In the genomic region with DNA sequence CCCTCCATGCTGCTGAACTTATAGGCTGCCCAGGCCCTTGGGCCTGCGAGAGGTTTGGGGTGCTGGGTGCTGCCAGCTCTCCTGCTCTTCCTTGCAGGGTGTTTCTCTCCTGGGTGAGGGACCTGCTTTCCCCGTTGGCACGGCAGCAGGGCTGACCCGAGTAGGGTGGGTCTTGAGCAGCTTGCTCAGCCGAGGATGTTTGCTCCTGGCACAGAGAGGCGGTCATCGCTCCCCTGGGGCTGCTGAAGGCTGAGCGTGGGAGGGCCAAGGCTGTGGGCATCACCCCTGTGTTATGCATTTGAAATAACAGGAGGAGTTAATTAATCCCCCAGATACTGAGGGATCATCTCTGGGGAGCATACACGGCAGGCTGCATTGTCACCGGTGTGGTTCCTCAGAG, we compare ENCODE assay signal across 22 cellular contexts. TPM values are rescaled to one million over a fixed set of nuclear protein-coding genes. Genes with fewer than 3 reads are reported as not detected.
A peak's percentile ranks its signal among the peaks of the same experiment; 100 is the strongest.
DNase-seq lines count a peak whose midpoint lies in the region; ATAC-seq, FAIRE-seq and TF ChIP-seq lines count a peak whose summit lies in the region.
"Had no signal": no experiment of that assay in that cellular context is flagged by ENCODE, and none has a peak within 500 bp of the region (broad histone marks: within the 10 kb centered on the region; RNA-seq: fewer than 3 reads in every experiment).

No MANE protein-coding gene starts in this region.

- FAIRE-seq in HepG2 (lab: Jason Lieb, UNC) = no peak
- FAIRE-seq: D721Med, G401.6, GM12891, H1 had no signal

- H4K20me1 ChIP-seq in HepG2 (ENCODE audit: insufficient read depth, low read length) (no peaks in the 10 kb centered on the region), hepatocyte (ENCODE audit: insufficient read depth, poor library complexity, severe bottlenecking) (peaks cover 2% of the 10 kb centered on the region)

- no peak for TF ChIP-seq RAD21 in HepG2 (CRISPR knock-in tag; IDR thresholded peaks at IDR 0.05)

- peaks cover 6 to 47% of the 10 kb centered on the region in 2 experiments for H3K36me3 ChIP-seq in HepG2 (replicated peaks in 1 of 2; ENCODE audit: control insufficient read depth in 1 of 2, insufficient read depth in 2 of 2, low read length in 2 of 2)
- H3K36me3 ChIP-seq in right lobe of liver = peaks cover 0 to 9% (median 0%) of the 10 kb centered on the region in 4 donors
- peaks cover 0 to 58% (median 43%) of the 10 kb centered on the region in 4 donors for H3K36me3 ChIP-seq in esophagus muscularis mucosa
- no peaks in the 10 kb centered on the region for H3K36me3 ChIP-seq in hepatocyte (replicated peaks; ENCODE audit: insufficient read depth, low read depth)

- in situ Hi-C loops in HepG2 (cut with HindIII; ENCODE audit: extremely low pct_ligation_motif_present, low pct_unique_long_range_greater_than_20kb) = no loop called here

- 98% methylated on average over 7 of the region's 10 CpGs for WGBS in HepG2 (ENCODE audit: low lambda C conversion rate)
- WGBS in right lobe of liver (ENCODE audit: insufficient coverage, low coverage, low lambda C conversion rate, missing lambda C conversion rate) = 88% methylated on average over 2 of the region's 10 CpGs
- WGBS in esophagus muscularis mucosa = 78% methylated on average over 6 of the region's 10 CpGs
- WGBS in hepatocyte (ENCODE audit: low lambda C conversion rate, missing lambda C conversion rate) = 95% methylated on average over 10 of the region's 10 CpGs

- H3K27ac Mint-ChIP-seq in activated T-helper 17 cell treated with anti-CD3 and anti-CD28 coated beads, Interleukin-2, amount 50 U/mL, for 72 hours = peak overlapping the region; percentile 67
- H3K27ac Mint-ChIP-seq in stimulated activated effector memory CD8-positive, alpha-beta T cell treated with anti-CD3 and anti-CD28 coated beads, Interleukin-12 subunit alpha, Interleukin-12 subunit beta, amount 100 ng/mL, for 72 hours = peak overlapping the region; percentile 46
- H3K27ac Mint-ChIP-seq: HFFc6 had no signal

- BruUV-seq in HepG2 (replicated peaks; lab: Mats Ljungman, UMichigan) = no TSS peak

- TF ChIP-seq EP300 in HepG2 (IDR thresholded peaks at IDR 0.05; ENCODE audit: low read depth in 2 of 2, low read length in 2 of 2) (no peak), HepG2 (CRISPR knock-in tag; IDR thresholded peaks at IDR 0.05; ENCODE audit: borderline replicate concordance) (no peak), esophagus muscularis mucosa (IDR thresholded peaks at IDR 0.05) (no peak)

- H3K36me3 Mint-ChIP-seq in activated T-helper 17 cell treated with anti-CD3 and anti-CD28 coated beads, Interleukin-2, amount 50 U/mL, for 72 hours (ENCODE audit: low read depth) = peaks cover 14% of the 10 kb centered on the region
- no peaks in the 10 kb centered on the region for H3K36me3 Mint-ChIP-seq in stimulated activated effector memory CD8-positive, alpha-beta T cell treated with anti-CD3 and anti-CD28 coated beads, Interleukin-12 subunit alpha, Interleukin-12 subunit beta, amount 100 ng/mL, for 72 hours
- H3K36me3 Mint-ChIP-seq: CD4-positive, alpha-beta memory T cell had no signal

- H2AFZ ChIP-seq in HepG2 (ENCODE audit: low read length) (no peak overlapping the region), hepatocyte (no peak overlapping the region)

- TF ChIP-seq CTCF in HepG2 (CRISPR knock-in tag; IDR thresholded peaks at IDR 0.05) (no peak), right lobe of liver (IDR thresholded peaks at IDR 0.05) (no peak), esophagus muscularis mucosa (IDR thresholded peaks at IDR 0.05) (no peak), hepatocyte (IDR thresholded peaks at IDR 0.05; ENCODE audit: poor library complexity) (no peak)

- intact Hi-C loops in HepG2 (cut with micrococcal nuclease; ENCODE audit: unreplicated experiment) = no loop called here
- intact Hi-C loops in right lobe of liver (cut with DNase I) = no loop called here
- intact Hi-C loops in esophagus muscularis mucosa (cut with DNase I) = no loop called here

- no peak overlapping the region for H3K9ac ChIP-seq in HepG2 (ENCODE audit: insufficient read depth, low read depth, low read length)

- DNase-seq in HepG2 (ENCODE audit: low spot score) = no peak
- DNase-seq in right lobe of liver = no peak
- no peak for DNase-seq in esophagus muscularis mucosa (ENCODE audit: extremely low spot score)
- DNase-seq in stimulated activated effector memory CD8-positive, alpha-beta T cell treated with anti-CD3 and anti-CD28 coated beads, Interleukin-12 subunit alpha, Interleukin-12 subunit beta, amount 100 ng/mL, for 72 hours (ENCODE audit: low spot score in 2 of 2) = no peak
- DNase-seq in hepatocyte (ENCODE audit: low spot score) = no peak
- DNase-seq in NCI-H69 (lab: John Stamatoyannopoulos, UW) = no peak
- no peak for DNase-seq in stimulated activated CD4-positive, alpha-beta T cell treated with anti-CD3 and anti-CD28 coated beads, Interleukin-15, amount 100 ng/mL, for 24 hours
- DNase-seq: 8988T; ACHN; CD4-positive, alpha-beta memory T cell; DMS153; DMS79 treated with DMSO at 0.1 percent for 48 hours; EL; HFFc6; IMR-90 had no signal

- H3K79me2 ChIP-seq in HepG2 (ENCODE audit: insufficient read depth, low read length) (peaks cover 18% of the 10 kb centered on the region), hepatocyte (peaks cover 23% of the 10 kb centered on the region)

- H3K27me3 Mint-ChIP-seq in activated T-helper 17 cell treated with anti-CD3 and anti-CD28 coated beads, Interleukin-2, amount 50 U/mL, for 72 hours = no peaks in the 10 kb centered on the region

- peaks cover 6% of the 10 kb centered on the region for H3K4me1 Mint-ChIP-seq in activated T-helper 17 cell treated with anti-CD3 and anti-CD28 coated beads, Interleukin-2, amount 50 U/mL, for 72 hours
- H3K4me1 Mint-ChIP-seq in stimulated activated effector memory CD8-positive, alpha-beta T cell treated with anti-CD3 and anti-CD28 coated beads, Interleukin-12 subunit alpha, Interleukin-12 subunit beta, amount 100 ng/mL, for 72 hours = peaks cover 18% of the 10 kb centered on the region

- peaks cover 33% of the 10 kb centered on the region for H3K4me1 ChIP-seq in HepG2 (ENCODE audit: insufficient read depth, low read length)
- peaks cover 0 to 28% (median 6%) of the 10 kb centered on the region in 4 donors for H3K4me1 ChIP-seq in right lobe of liver
- peaks cover 24 to 90% (median 74%) of the 10 kb centered on the region in 4 donors for H3K4me1 ChIP-seq in esophagus muscularis mucosa
- no peaks in the 10 kb centered on the region for H3K4me1 ChIP-seq in hepatocyte (ENCODE audit: insufficient read depth)

- no peak overlapping the region for H3K4me2 ChIP-seq in HepG2 (ENCODE audit: low read depth, low read length)
- H3K4me2 ChIP-seq in hepatocyte = no peak overlapping the region

- POLR2A ChIA-PET in HepG2 (lab: Yijun Ruan, JAX) = no interaction called here

- CTCF ChIA-PET in HepG2 (lab: Yijun Ruan, JAX; ENCODE audit: low intra/inter-chr PET ratio, low total read pairs) = no interaction called here

- no peak overlapping the region for H3K4me3 Mint-ChIP-seq in activated T-helper 17 cell treated with anti-CD3 and anti-CD28 coated beads, Interleukin-2, amount 50 U/mL, for 72 hours
- H3K4me3 Mint-ChIP-seq in stimulated activated effector memory CD8-positive, alpha-beta T cell treated with anti-CD3 and anti-CD28 coated beads, Interleukin-12 subunit alpha, Interleukin-12 subunit beta, amount 100 ng/mL, for 72 hours = no peak overlapping the region
- H3K4me3 Mint-ChIP-seq: CD4-positive, alpha-beta memory T cell; HFFc6 had no signal

- H3K9me3 ChIP-seq in HepG2 (ENCODE audit: low read length) (no peaks in the 10 kb centered on the region), right lobe of liver (no peaks in the 10 kb centered on the region), esophagus muscularis mucosa (no peaks in the 10 kb centered on the region), hepatocyte (ENCODE audit: low read depth) (no peaks in the 10 kb centered on the region)
- H3K9me3 ChIP-seq: HAP-1 had no signal

- H3K27me3 ChIP-seq in HepG2 (ENCODE audit: control insufficient read depth in 1 of 2, insufficient read depth in 2 of 2, low read length in 2 of 2) (no peaks in the 10 kb centered on the region), right lobe of liver (no peaks in the 10 kb centered on the region), esophagus muscularis mucosa (no peaks in the 10 kb centered on the region), hepatocyte (no peaks in the 10 kb centered on the region)

- TF ChIP-seq POLR2A in HepG2 (IDR thresholded peaks at IDR 0.05; ENCODE audit: insufficient read depth in 1 of 2, low read depth in 2 of 2, low read length in 2 of 2) (no peak), right lobe of liver (IDR thresholded peaks at IDR 0.05) (no peak), esophagus muscularis mucosa (IDR thresholded peaks at IDR 0.05; ENCODE audit: low read depth) (no peak)

- no peaks in the 10 kb centered on the region for H3K9me2 ChIP-seq in hepatocyte (replicated peaks; ENCODE audit: insufficient read depth)

- H3K9me3 Mint-ChIP-seq in activated T-helper 17 cell treated with anti-CD3 and anti-CD28 coated beads, Interleukin-2, amount 50 U/mL, for 72 hours = no peaks in the 10 kb centered on the region
- no peaks in the 10 kb centered on the region for H3K9me3 Mint-ChIP-seq in stimulated activated effector memory CD8-positive, alpha-beta T cell treated with anti-CD3 and anti-CD28 coated beads, Interleukin-12 subunit alpha, Interleukin-12 subunit beta, amount 100 ng/mL, for 72 hours
- H3K9me3 Mint-ChIP-seq: HFFc6 had no signal

- H3K27ac ChIP-seq in HepG2 (ENCODE audit: extremely low read length, insufficient read depth, low read length) = no peak overlapping the region
- no peak overlapping the region for H3K27ac ChIP-seq in right lobe of liver
- peak overlapping the region; percentile 3 to 96 (median 86) for H3K27ac ChIP-seq in esophagus muscularis mucosa (replicated peaks in 1 of 4)
- no peak overlapping the region for H3K27ac ChIP-seq in hepatocyte
- H3K27ac ChIP-seq: C4-2B had no signal

- H3K4me3 ChIP-seq in HepG2 (replicated peaks in 1 of 3; ENCODE audit: insufficient read depth in 1 of 3, low read depth in 2 of 3, low read length in 3 of 3) (no peak overlapping the region), right lobe of liver (no peak overlapping the region), esophagus muscularis mucosa (no peak overlapping the region), hepatocyte (no peak overlapping the region)
- H3K4me3 ChIP-seq: HAP-1 had no signal

- ATAC-seq in HepG2 (no peak), right lobe of liver (no peak)
- ATAC-seq in activated T-helper 17 cell treated with anti-CD3 and anti-CD28 coated beads, Interleukin-2, amount 50 U/mL, for 72 hours (replicated peaks) = no peak
- no peak for ATAC-seq in stimulated activated effector memory CD8-positive, alpha-beta T cell treated with anti-CD3 and anti-CD28 coated beads, Interleukin-12 subunit alpha, Interleukin-12 subunit beta, amount 100 ng/mL, for 72 hours

RNA-seq across cellular contexts. Expression of gene KCTD15, which starts 5.3 kb away (rescaled TPM):
- total RNA-seq in HepG2 (2016; rRNA removed; fragmentation: Illumina TruSeq; extraction: Trizol) (13.4 and 16.7 TPM in 2 replicates), right lobe of liver (10 to 100 TPM in 4 of 6 experiments, 1 to 10 TPM in 2; 5.0 to 27.0 (median 11.5) TPM), esophagus muscularis mucosa (100 to 1,000 TPM in 1 of 4 donors, 10 to 100 TPM in 3; 91.3 to 117 (median 95.0) TPM), hepatocyte (25.9 and 55.8 TPM in 2 replicates)
- total RNA-seq in HepG2 (2016; cell fraction: cytosol; rRNA removed; fragmentation: Illumina TruSeq; extraction: Trizol; ENCODE audit: low read depth) = 8.5 and 10.1 TPM in 2 replicates
- 13.8 and 17.7 TPM in 2 replicates for total RNA-seq in HepG2 (2016; cell fraction: insoluble cytoplasmic fraction; rRNA removed; fragmentation: Illumina TruSeq; extraction: Trizol)
- total RNA-seq in HepG2 (2016; cell fraction: membrane; rRNA removed; fragmentation: Illumina TruSeq; extraction: Trizol) = 22.0 and 23.7 TPM in 2 replicates
- total RNA-seq in HepG2 (2016; cell fraction: nucleus; rRNA removed; fragmentation: Illumina TruSeq; extraction: Trizol) = 14.7 and 15.5 TPM in 2 replicates
- polyA plus RNA-seq in HepG2 (2011; rRNA removed) (13.2 and 19.1 TPM in 2 replicates), hepatocyte (8.4 and 10.1 TPM in 2 replicates)
- 13.7 and 21.4 TPM in 2 replicates for polyA plus RNA-seq in HepG2 (2011; cell fraction: cytosol; rRNA removed)
- polyA plus RNA-seq in HepG2 (2011; cell fraction: nucleus; rRNA removed) = 60.7 and 80.2 TPM in 2 replicates
- 6.1 and 12.6 TPM in 2 replicates for polyA plus RNA-seq in HepG2 (2012)
- 12.7 and 15.4 TPM in 2 replicates for polyA plus RNA-seq in HepG2 (2016; cell fraction: cytosol; fragmentation: Illumina TruSeq; extraction: Trizol; ENCODE audit: low read depth)
- 17.7 and 18.6 TPM in 2 replicates for polyA plus RNA-seq in HepG2 (2016; cell fraction: insoluble cytoplasmic fraction; fragmentation: Illumina TruSeq; extraction: Trizol; ENCODE audit: low read depth)
- polyA plus RNA-seq in HepG2 (2016; cell fraction: membrane; fragmentation: Illumina TruSeq; extraction: Trizol; ENCODE audit: low read depth) = 18.9 and 19.9 TPM in 2 replicates
- 28.1 and 31.6 TPM in 2 replicates for polyA plus RNA-seq in HepG2 (2016; cell fraction: nucleus; fragmentation: Illumina TruSeq; extraction: Trizol; ENCODE audit: insufficient read depth, low read depth)
- polyA minus RNA-seq in HepG2 (2011; rRNA and poly(A)+ RNA removed; ENCODE audit: low replicate concordance) = 25.7 and 46.7 TPM in 2 replicates
- polyA minus RNA-seq in HepG2 (2011; cell fraction: cytosol; rRNA and poly(A)+ RNA removed) = 5.5 and 6.6 TPM in 2 replicates
- polyA minus RNA-seq in HepG2 (2011; cell fraction: nucleus; rRNA and poly(A)+ RNA removed) = 7.8 and 10.0 TPM in 2 replicates
- total RNA-seq in activated T-helper 17 cell treated with anti-CD3 and anti-CD28 coated beads, Interleukin-2, amount 50 U/mL, for 72 hours = 10 to 100 TPM in 1 of 2 donors, 1 to 10 TPM in 1; 8.4 to 11.7 TPM

Comparison
In these comparisons a context has a peak if more than half of its experiments do, and no peak if none do; other contexts are left out.
1. H3K27ac ChIP-seq: peak in esophagus muscularis mucosa (4 of 4); none in HepG2 (single experiment), right lobe of liver (0 of 3) and hepatocyte (single experiment).